In genomic region chr19:18846862-18847515, GRCh38 we compare ENCODE assay signal across 8 cellular contexts. TPM values are rescaled to one million over a fixed set of nuclear protein-coding genes. Genes with fewer than 3 reads are reported as not detected.
DNase-seq lines count a peak whose midpoint lies in the region; ATAC-seq and TF ChIP-seq lines count a peak whose summit lies in the region.

No MANE protein-coding gene starts in this region.

- H3K18ac ChIP-seq in trophoblast cell (ENCODE audit: low read length): no peak overlapping the region

- H3K4me3 Mint-ChIP-seq in activated naive CD4-positive, alpha-beta T cell treated with anti-CD3 and anti-CD28 coated beads, Interleukin-2, amount 50 U/mL, for 24 hours: peak overlapping the region; percentile 77
- no peak overlapping the region for H3K4me3 Mint-ChIP-seq in type B pancreatic cell

- H3K27ac ChIP-seq in HL-60 (replicated peaks) (no peak overlapping the region), trophoblast cell (ENCODE audit: low read depth, low read length) (no peak overlapping the region)

- no peaks in the 10 kb centered on the region for H3K27me3 Mint-ChIP-seq in activated naive CD4-positive, alpha-beta T cell treated with anti-CD3 and anti-CD28 coated beads, Interleukin-2, amount 50 U/mL, for 24 hours
- H3K27me3 Mint-ChIP-seq in type B pancreatic cell: no peaks in the 10 kb centered on the region

- H2BK120ac ChIP-seq in trophoblast cell (ENCODE audit: insufficient read depth, low read length, poor library complexity): no peak overlapping the region

- H2BK12ac ChIP-seq in trophoblast cell (ENCODE audit: low read length): no peak overlapping the region

- TF ChIP-seq CTCF in HL-60 (IDR thresholded peaks at IDR 0.05; ENCODE audit: insufficient read depth, low read length) (peak; percentile 92), type B pancreatic cell (conservative IDR thresholded peaks at IDR 0.05) (peak; percentile 91)

- H3K4me1 ChIP-seq in trophoblast cell (ENCODE audit: control insufficient read depth in 1 of 2, insufficient read depth in 2 of 2, low read length in 2 of 2): peaks cover 15 to 29% of the 10 kb centered on the region in 2 experiments

- no peaks in the 10 kb centered on the region for H3K27me3 ChIP-seq in HL-60 (ENCODE audit: insufficient read depth, poor library complexity, severe bottlenecking)
- no peaks in the 10 kb centered on the region for H3K27me3 ChIP-seq in trophoblast cell (ENCODE audit: insufficient read depth, low read length)

- H2BK5ac ChIP-seq in trophoblast cell (ENCODE audit: low read depth, low read length, poor library complexity): no peak overlapping the region

- no peak for ATAC-seq in GM18502 (IDR thresholded peaks at IDR 0.05; ENCODE audit: poor library complexity, unreplicated experiment)

- no peak overlapping the region for H3K4me3 ChIP-seq in HL-60 (replicated peaks; ENCODE audit: insufficient read depth, low read length)
- H3K4me3 ChIP-seq in trophoblast cell (ENCODE audit: low read depth, low read length): no peak overlapping the region

- peak overlapping the region; percentile 23 for H3K27ac Mint-ChIP-seq in activated naive CD4-positive, alpha-beta T cell treated with anti-CD3 and anti-CD28 coated beads, Interleukin-2, amount 50 U/mL, for 24 hours
- peak overlapping the region; percentile 68 for H3K27ac Mint-ChIP-seq in type B pancreatic cell

- H4K91ac ChIP-seq in trophoblast cell (ENCODE audit: low read depth, low read length): no peak overlapping the region

- H3K23ac ChIP-seq in trophoblast cell (ENCODE audit: low read length): no peak overlapping the region

- no peak overlapping the region for H3K4me2 ChIP-seq in trophoblast cell (ENCODE audit: low read length)

- no peak overlapping the region for H4K8ac ChIP-seq in trophoblast cell (ENCODE audit: low read depth, low read length)

- no peak overlapping the region for H3K9ac ChIP-seq in trophoblast cell (ENCODE audit: low read length)

- peaks cover 3% of the 10 kb centered on the region for H3K36me3 Mint-ChIP-seq in activated naive CD4-positive, alpha-beta T cell treated with anti-CD3 and anti-CD28 coated beads, Interleukin-2, amount 50 U/mL, for 24 hours
- H3K36me3 Mint-ChIP-seq in type B pancreatic cell: peaks cover 3% of the 10 kb centered on the region

- H3K14ac ChIP-seq in trophoblast cell (ENCODE audit: low read length): no peak overlapping the region

- DNase-seq in COLO668 (lab: John Stamatoyannopoulos, UW; ENCODE audit: unreplicated experiment) (peak; percentile 69), HL-60 (ENCODE audit: low read depth in 1 of 2, low spot score in 1 of 2) (peak in 1 of 2 experiments; percentile 67), SHP77 (lab: John Stamatoyannopoulos, UW) (peak; percentile 60 to 67), globus pallidus (ENCODE audit: low spot score) (peak; percentile 74), trophoblast cell (peak; percentile 55 to 86), type B pancreatic cell (ENCODE audit: extremely low spot score, unreplicated experiment) (peak; percentile 79)

- H2AFZ ChIP-seq in trophoblast cell (ENCODE audit: insufficient read depth, low read length, poor library complexity): no peak overlapping the region

- H3K9me3 Mint-ChIP-seq in activated naive CD4-positive, alpha-beta T cell treated with anti-CD3 and anti-CD28 coated beads, Interleukin-2, amount 50 U/mL, for 24 hours: no peaks in the 10 kb centered on the region
- no peaks in the 10 kb centered on the region for H3K9me3 Mint-ChIP-seq in type B pancreatic cell

- peaks cover 17% of the 10 kb centered on the region for H3K79me2 ChIP-seq in trophoblast cell (ENCODE audit: control insufficient read depth, insufficient read depth, low read length, poor library complexity)

- H4K12ac ChIP-seq in trophoblast cell (ENCODE audit: low read depth, low read length): no peak overlapping the region

- H2AK5ac ChIP-seq in trophoblast cell (ENCODE audit: low read length): no peak overlapping the region

- H3K36me3 ChIP-seq in trophoblast cell (ENCODE audit: control insufficient read depth in 1 of 2, insufficient read depth in 2 of 2, low read length in 2 of 2): peaks cover 34 to 43% of the 10 kb centered on the region in 2 experiments

- H3K79me1 ChIP-seq in trophoblast cell (ENCODE audit: low read length): peaks cover 6% of the 10 kb centered on the region

- peaks cover 60% of the 10 kb centered on the region for H3K4me1 Mint-ChIP-seq in activated naive CD4-positive, alpha-beta T cell treated with anti-CD3 and anti-CD28 coated beads, Interleukin-2, amount 50 U/mL, for 24 hours
- peaks cover 66% of the 10 kb centered on the region for H3K4me1 Mint-ChIP-seq in type B pancreatic cell (ENCODE audit: unreplicated experiment)

- H3K9me3 ChIP-seq in trophoblast cell (ENCODE audit: insufficient read depth, low read depth, low read length): no peaks in the 10 kb centered on the region

- WGBS in trophoblast cell (ENCODE audit: extremely low coverage, insufficient coverage, insufficient read length): no CpG with 5 or more reads among the region's 18 CpGs

- peak overlapping the region; percentile 13 for H3K4ac ChIP-seq in trophoblast cell (ENCODE audit: low read depth, low read length)

RNA-seq across cellular contexts. Expression of gene UPF1, which starts 15.2 kb away (rescaled TPM):
- 38.1 and 38.7 TPM in 2 replicates for polyA plus RNA-seq in trophoblast cell (2013)
- total RNA-seq in type B pancreatic cell (ENCODE audit: low replicate concordance): 72.1 and 76.5 TPM in 2 replicates

RNA-seq across cellular contexts. Expression of gene CERS1, which starts 49.0 kb away (rescaled TPM):
- 3.3 and 3.9 TPM in 2 replicates for polyA plus RNA-seq in trophoblast cell (2013)
- total RNA-seq in type B pancreatic cell (ENCODE audit: low replicate concordance): 6.4 and 14.8 TPM in 2 replicates

RNA-seq across cellular contexts. Expression of gene COMP, which starts 55.9 kb away (rescaled TPM):
- polyA plus RNA-seq in trophoblast cell (2013): 0.10 and 0.11 TPM in 2 replicates
- total RNA-seq in type B pancreatic cell (ENCODE audit: low replicate concordance): 0.12 and 0.43 TPM in 2 replicates
